ENCODE assay signal across 35 cellular contexts in the genomic region with DNA sequence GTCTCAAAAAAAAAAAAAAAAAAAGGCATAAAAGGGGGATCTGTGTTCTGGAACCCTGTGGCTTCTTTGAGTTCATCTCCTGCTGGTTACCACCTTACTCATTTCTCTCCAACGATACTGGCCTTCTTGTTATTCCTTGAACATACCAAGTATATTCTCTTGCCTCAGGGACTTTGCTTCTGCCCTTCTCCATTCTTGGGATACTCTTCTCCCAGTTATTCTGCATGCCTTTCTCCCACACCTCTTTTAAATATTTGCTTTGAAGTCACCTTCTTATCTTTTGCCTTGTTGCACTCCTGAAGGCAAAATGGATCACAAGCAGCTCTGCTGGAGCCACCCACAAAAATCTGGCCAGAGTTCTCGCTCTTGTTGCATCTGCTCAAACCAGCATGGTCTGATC.
A peak's percentile ranks its signal among the peaks of the same experiment; 100 is the strongest.
DNase-seq lines count a peak whose midpoint lies in the region; ATAC-seq and TF ChIP-seq lines count a peak whose summit lies in the region.
"Had no signal": no experiment of that assay in that cellular context is flagged by ENCODE, and none has a peak within 500 bp of the region (broad histone marks: within the 10 kb centered on the region; RNA-seq: fewer than 3 reads in every experiment).

No MANE protein-coding gene starts in this region.

- no peak overlapping the region for H3K4me3 Mint-ChIP-seq in activated T-cell treated with anti-CD3 and anti-CD28 coated beads, Interleukin-2, amount 50 U/mL, for 24 hours
- no peak overlapping the region for H3K4me3 Mint-ChIP-seq in central memory CD8-positive, alpha-beta T cell
- no peak overlapping the region for H3K4me3 Mint-ChIP-seq in neural progenitor cell
- no peak overlapping the region for H3K4me3 Mint-ChIP-seq in activated CD4-positive, alpha-beta memory T cell treated with anti-CD3 and anti-CD28 coated beads for 36 hours
- H3K4me3 Mint-ChIP-seq: activated CD8-positive, alpha-beta T cell treated with anti-CD3 and anti-CD28 coated beads for 36 hours; immature natural killer cell had no signal

- no peaks in the 10 kb centered on the region for H3F3A ChIP-seq in neural progenitor cell (ENCODE audit: low read depth)

- CTCF ChIA-PET in activated CD4-positive, alpha-beta memory T cell treated with anti-CD3 and anti-CD28 coated beads for 36 hours (lab: Charles Lee): interaction anchor here (1.2 kb wide), 1 partner anchor 55 kb away, joined by 3 read pairs; no protein-coding TSS in a partner anchor

- H3K4me1 Mint-ChIP-seq in activated T-cell treated with anti-CD3 and anti-CD28 coated beads, Interleukin-2, amount 50 U/mL, for 24 hours (ENCODE audit: low read depth): peaks cover 55% of the 10 kb centered on the region
- H3K4me1 Mint-ChIP-seq in central memory CD8-positive, alpha-beta T cell: peaks cover 72% of the 10 kb centered on the region
- no peaks in the 10 kb centered on the region for H3K4me1 Mint-ChIP-seq in neural progenitor cell
- H3K4me1 Mint-ChIP-seq in activated CD4-positive, alpha-beta memory T cell treated with anti-CD3 and anti-CD28 coated beads for 36 hours (ENCODE audit: low read depth): peaks cover 51% of the 10 kb centered on the region

- H3K27ac Mint-ChIP-seq in activated T-cell treated with anti-CD3 and anti-CD28 coated beads, Interleukin-2, amount 50 U/mL, for 24 hours: peak overlapping the region; percentile 6
- H3K27ac Mint-ChIP-seq in central memory CD8-positive, alpha-beta T cell (ENCODE audit: low read depth): peak overlapping the region; percentile 10
- H3K27ac Mint-ChIP-seq in neural progenitor cell: peak overlapping the region; percentile 20
- H3K27ac Mint-ChIP-seq in activated CD4-positive, alpha-beta memory T cell treated with anti-CD3 and anti-CD28 coated beads for 36 hours: no peak overlapping the region
- H3K27ac Mint-ChIP-seq: activated CD8-positive, alpha-beta T cell treated with anti-CD3 and anti-CD28 coated beads for 36 hours; activated naive CD4-positive, alpha-beta T cell treated with anti-CD3 and anti-CD28 coated beads, Interleukin-2, amount 50 U/mL, for 72 hours; activated T-helper 2 cell treated with anti-CD3 and anti-CD28 coated beads, Interferon-gamma antibody, Interleukin-2, Interleukin-4, amounts not matched to agents 10 μg/mL and 5 μg/mL and 100 μg/mL, durations not matched to agents 14 hours and 24 hours and 36 hours had no signal

- H2AFZ ChIP-seq in neural progenitor cell (replicated peaks): no peak overlapping the region

- intact Hi-C loops in activated CD4-positive, alpha-beta memory T cell treated with anti-CD3 and anti-CD28 coated beads for 36 hours (cut with micrococcal nuclease): no loop called here

- peaks cover 25% of the 10 kb centered on the region for H3K36me3 Mint-ChIP-seq in activated T-cell treated with anti-CD3 and anti-CD28 coated beads, Interleukin-2, amount 50 U/mL, for 24 hours (ENCODE audit: low read depth)
- H3K36me3 Mint-ChIP-seq in central memory CD8-positive, alpha-beta T cell (ENCODE audit: insufficient read depth): peaks cover 2% of the 10 kb centered on the region
- H3K36me3 Mint-ChIP-seq in neural progenitor cell: peaks cover 2% of the 10 kb centered on the region
- peaks cover 8% of the 10 kb centered on the region for H3K36me3 Mint-ChIP-seq in activated CD4-positive, alpha-beta memory T cell treated with anti-CD3 and anti-CD28 coated beads for 36 hours

- no peaks in the 10 kb centered on the region for H3K9me3 ChIP-seq in neural progenitor cell (ENCODE audit: low read depth)
- H3K9me3 ChIP-seq: colonic mucosa, prostate gland, right lobe of liver, testis had no signal

- TF ChIP-seq POLR2A in erythroblast (IDR thresholded peaks at IDR 0.05; ENCODE audit: low read length): no peak

- no peaks in the 10 kb centered on the region for H3K79me2 ChIP-seq in neural progenitor cell (ENCODE audit: low read depth)

- H3K9me3 Mint-ChIP-seq in activated T-cell treated with anti-CD3 and anti-CD28 coated beads, Interleukin-2, amount 50 U/mL, for 24 hours: peaks cover 3% of the 10 kb centered on the region
- no peaks in the 10 kb centered on the region for H3K9me3 Mint-ChIP-seq in central memory CD8-positive, alpha-beta T cell
- peaks cover 12% of the 10 kb centered on the region for H3K9me3 Mint-ChIP-seq in neural progenitor cell
- no peaks in the 10 kb centered on the region for H3K9me3 Mint-ChIP-seq in activated CD4-positive, alpha-beta memory T cell treated with anti-CD3 and anti-CD28 coated beads for 36 hours
- H3K9me3 Mint-ChIP-seq: immature natural killer cell had no signal

- DNase-seq in activated T-cell treated with anti-CD3 and anti-CD28 coated beads, Interleukin-2, amount 50 U/mL, for 24 hours: no peak
- no peak for DNase-seq in activated T-cell treated with anti-CD3 and anti-CD28 coated beads for 4 hours
- peak; percentile 27 for DNase-seq in M059J (ENCODE audit: low read depth)
- no peak for DNase-seq in central memory CD8-positive, alpha-beta T cell (ENCODE audit: low spot score in 2 of 2)
- DNase-seq in neural progenitor cell (ENCODE audit: low spot score): no peak
- DNase-seq in erythroblast (lab: John Stamatoyannopoulos, UW): no peak
- no peak for DNase-seq in activated CD4-positive, alpha-beta memory T cell treated with anti-CD3 and anti-CD28 coated beads for 36 hours
- DNase-seq: activated CD8-positive, alpha-beta memory T cell treated with anti-CD3 and anti-CD28 coated beads, Interleukin-2, amount 50 U/mL, for 48 hours; activated CD8-positive, alpha-beta T cell treated with anti-CD3 and anti-CD28 coated beads for 36 hours; AML-193; aorta; CD4-positive, alpha-beta memory T cell; colonic mucosa; DMS153; effector CD4-positive, alpha-beta T cell; H7; hypothalamus; immature natural killer cell; Karpas-422; MV-4-11; NCI-H146; NCI-H748 treated with DMSO at 0.1 percent for 48 hours; nucleus accumbens; right lobe of liver; SIG-M5; spleen; stimulated activated CD4-positive, alpha-beta T cell treated with anti-CD3 and anti-CD28 coated beads, Interleukin-2, amount 100 ng/mL, for 24 hours; stimulated activated naive CD8-positive, alpha-beta T cell treated with anti-CD3 and anti-CD28 coated beads, Interleukin-15, Interleukin-2, amounts not matched to agents 100 U/mL and 50 U/mL, for 24 hours; testis had no signal

- no peaks in the 10 kb centered on the region for H3K4me1 ChIP-seq in neural progenitor cell
- H3K4me1 ChIP-seq: colonic mucosa, prostate gland, right lobe of liver, testis had no signal

- H4K20me1 ChIP-seq in neural progenitor cell (ENCODE audit: low read depth): no peaks in the 10 kb centered on the region

- TF ChIP-seq CTCF in neural progenitor cell (IDR thresholded peaks at IDR 0.05): no peak

- no peak overlapping the region for H3K4me2 ChIP-seq in neural progenitor cell

- H3K27ac ChIP-seq in neural progenitor cell: no peak overlapping the region
- H3K27ac ChIP-seq: cardiac muscle cell, colonic mucosa, prostate gland, right lobe of liver, spleen, testis had no signal

- no peak overlapping the region for H3K9ac ChIP-seq in neural progenitor cell

- no peak overlapping the region for H3K4me3 ChIP-seq in neural progenitor cell
- H3K4me3 ChIP-seq: cardiac muscle cell, colonic mucosa, prostate gland, right lobe of liver, spleen, testis had no signal

- H3K27me3 ChIP-seq in neural progenitor cell: no peaks in the 10 kb centered on the region
- H3K27me3 ChIP-seq: cardiac muscle cell, colonic mucosa, right lobe of liver, spleen, testis had no signal

- ATAC-seq in central memory CD8-positive, alpha-beta T cell (replicated peaks; ENCODE audit: extremely low read depth, poor library complexity, severe bottlenecking): no peak
- no peak for ATAC-seq in SK-N-SH treated with all-trans-retinoic acid at 6 μM for 48 hours
- ATAC-seq: activated CD8-positive, alpha-beta T cell treated with anti-CD3 and anti-CD28 coated beads for 36 hours; activated naive CD4-positive, alpha-beta T cell treated with anti-CD3 and anti-CD28 coated beads, Interleukin-2, amount 50 U/mL, for 72 hours; Panc1; right lobe of liver; stimulated activated naive CD8-positive, alpha-beta T cell treated with anti-CD3 and anti-CD28 coated beads, Interleukin-15, Interleukin-2, amounts not matched to agents 100 U/mL and 50 U/mL, for 24 hours had no signal

- no peaks in the 10 kb centered on the region for H3K27me3 Mint-ChIP-seq in activated T-cell treated with anti-CD3 and anti-CD28 coated beads, Interleukin-2, amount 50 U/mL, for 24 hours
- H3K27me3 Mint-ChIP-seq in central memory CD8-positive, alpha-beta T cell: no peaks in the 10 kb centered on the region
- peaks cover 2% of the 10 kb centered on the region for H3K27me3 Mint-ChIP-seq in neural progenitor cell (ENCODE audit: insufficient read depth, low read depth)
- H3K27me3 Mint-ChIP-seq in activated CD4-positive, alpha-beta memory T cell treated with anti-CD3 and anti-CD28 coated beads for 36 hours: no peaks in the 10 kb centered on the region
- H3K27me3 Mint-ChIP-seq: activated CD8-positive, alpha-beta T cell treated with anti-CD3 and anti-CD28 coated beads for 36 hours; CD4-positive, alpha-beta memory T cell had no signal

- no peaks in the 10 kb centered on the region for H3K36me3 ChIP-seq in neural progenitor cell
- H3K36me3 ChIP-seq: cardiac muscle cell, colonic mucosa, prostate gland, right lobe of liver had no signal

- POLR2A ChIA-PET in activated CD4-positive, alpha-beta memory T cell treated with anti-CD3 and anti-CD28 coated beads for 36 hours (lab: Charles Lee): no interaction called here

TF ChIP-seq in SK-N-SH treated with all-trans-retinoic acid at 6 μM for 48 hours, 23 proteins besides CTCF, POLR2A, EP300 and RAD21:
- TF ChIP-seq ESRRG (CRISPR knock-in tag; IDR thresholded peaks at IDR 0.05) (no peak), OSR1 (CRISPR knock-in tag; IDR thresholded peaks at IDR 0.05) (no peak), POU6F1 (CRISPR knock-in tag; IDR thresholded peaks at IDR 0.05; ENCODE audit: borderline replicate concordance, low read depth) (no peak), ZNF8 (CRISPR knock-in tag; IDR thresholded peaks at IDR 0.05) (no peak)
